ENCODE assay signal across 8 cellular contexts in genomic region chr9:72526901-72527800, GRCh38. TPM values are rescaled to one million over a fixed set of nuclear protein-coding genes. Genes with fewer than 3 reads are reported as not detected.
DNase-seq lines count a peak whose midpoint lies in the region; ATAC-seq and TF ChIP-seq lines count a peak whose summit lies in the region.

No MANE protein-coding gene starts in this region.

- H3K4me3 ChIP-seq in prostate gland, result peak overlapping the region in 1 of 2 donors; percentile 11
- H3K4me3 ChIP-seq in upper lobe of left lung, result peak overlapping the region in 2 of 4 donors; percentile 15 to 34

- intact Hi-C loops in left cardiac atrium (cut with DNase I) (no loop called here), prostate gland (cut with DNase I) (loop anchor here (10.0 kb wide), 2 partner anchors 52 to 58 kb away; no protein-coding TSS in a partner anchor)

- peaks cover 21% of the 10 kb centered on the region for H3K4me1 Mint-ChIP-seq in activated naive CD8-positive, alpha-beta T cell treated with anti-CD3 and anti-CD28 coated beads, Interleukin-2, amount 10 ng/mL, durations not matched to agents 7 days and 5 days

- H3K9me3 Mint-ChIP-seq in activated naive CD8-positive, alpha-beta T cell treated with anti-CD3 and anti-CD28 coated beads, Interleukin-2, amount 10 ng/mL, durations not matched to agents 7 days and 5 days, result no peaks in the 10 kb centered on the region

- H3K27ac ChIP-seq in prostate gland, result peak overlapping the region; percentile 71 to 76
- H3K27ac ChIP-seq in upper lobe of left lung, result peak overlapping the region; percentile 36 to 80 (median 58)

- H3K36me3 Mint-ChIP-seq in activated naive CD8-positive, alpha-beta T cell treated with anti-CD3 and anti-CD28 coated beads, Interleukin-2, amount 10 ng/mL, durations not matched to agents 7 days and 5 days, result no peaks in the 10 kb centered on the region

- peak overlapping the region; percentile 79 for H3K4me3 Mint-ChIP-seq in activated naive CD8-positive, alpha-beta T cell treated with anti-CD3 and anti-CD28 coated beads, Interleukin-2, amount 10 ng/mL, durations not matched to agents 7 days and 5 days

- peak in 2 of 4 donors; percentile 32 to 42 for TF ChIP-seq EP300 in upper lobe of left lung (IDR thresholded peaks at IDR 0.05)

- H3K27ac Mint-ChIP-seq in activated naive CD8-positive, alpha-beta T cell treated with anti-CD3 and anti-CD28 coated beads, Interleukin-2, amount 10 ng/mL, durations not matched to agents 7 days and 5 days, result peak overlapping the region; percentile 89

- DNase-seq in AG08396 (ENCODE audit: low spot score) (peak; percentile 84), RPMI7951 (ENCODE audit: low read depth) (peak; percentile 95), left cardiac atrium (peak; percentile 76), prostate gland (ENCODE audit: low spot score) (peak; percentile 79), upper lobe of left lung (peak in 1 of 2 donors; percentile 84)
- peak; percentile 68 for DNase-seq in activated naive CD8-positive, alpha-beta T cell treated with anti-CD3 and anti-CD28 coated beads, Interleukin-2, amount 10 ng/mL, durations not matched to agents 7 days and 5 days

- TF ChIP-seq POLR2A in prostate gland (IDR thresholded peaks at IDR 0.05), result peak; percentile 46
- TF ChIP-seq POLR2A in upper lobe of left lung (IDR thresholded peaks at IDR 0.05), result peak in 2 of 4 donors; percentile 48 to 72

- peak; percentile 81 for ATAC-seq in GM18868 (IDR thresholded peaks at IDR 0.05; ENCODE audit: unreplicated experiment)
- peak; percentile 66 for ATAC-seq in HG03066 (IDR thresholded peaks at IDR 0.05; ENCODE audit: low read depth, unreplicated experiment)
- ATAC-seq in activated naive CD8-positive, alpha-beta T cell treated with anti-CD3 and anti-CD28 coated beads, Interleukin-2, amount 10 ng/mL, durations not matched to agents 7 days and 5 days (ENCODE audit: low read depth), result peak; percentile 98
- peak; percentile 91 to 98 for ATAC-seq in left cardiac atrium
- ATAC-seq in upper lobe of left lung (ENCODE audit: low FRiP score in 2 of 2), result peak; percentile 93 to 94

- H3K27me3 Mint-ChIP-seq in activated naive CD8-positive, alpha-beta T cell treated with anti-CD3 and anti-CD28 coated beads, Interleukin-2, amount 10 ng/mL, durations not matched to agents 7 days and 5 days, result no peaks in the 10 kb centered on the region

- POLR2A ChIA-PET in activated naive CD8-positive, alpha-beta T cell treated with anti-CD3 and anti-CD28 coated beads, Interleukin-2, amount 10 ng/mL, durations not matched to agents 7 days and 5 days (lab: Charles Lee), result interaction anchor here (0.6 to 1.9 kb wide), 2 partner anchors 12 to 162 kb away, joined by 3 to 17 read pairs; partner anchors contain the start of gene ZFAND5

- H3K36me3 ChIP-seq in prostate gland, result no peaks in the 10 kb centered on the region
- no peaks in the 10 kb centered on the region for H3K36me3 ChIP-seq in upper lobe of left lung

- H3K4me1 ChIP-seq in prostate gland (replicated peaks) (peaks cover 5% of the 10 kb centered on the region), upper lobe of left lung (peaks cover 15 to 23% (median 18%) of the 10 kb centered on the region in 4 donors)

- no peaks in the 10 kb centered on the region for H3K27me3 ChIP-seq in prostate gland (replicated peaks; ENCODE audit: insufficient read depth)
- no peaks in the 10 kb centered on the region for H3K27me3 ChIP-seq in upper lobe of left lung

- WGBS in prostate gland, result 19% methylated on average over 19 of the region's 19 CpGs
- WGBS in upper lobe of left lung, 2 donors, result 26 to 27% methylated on average over 17 to 19 of the region's 19 CpGs

- H3K9me3 ChIP-seq in prostate gland, result no peaks in the 10 kb centered on the region
- H3K9me3 ChIP-seq in upper lobe of left lung, result no peaks in the 10 kb centered on the region

- TF ChIP-seq CTCF in prostate gland (IDR thresholded peaks at IDR 0.05) (no peak), upper lobe of left lung (IDR thresholded peaks at IDR 0.05) (peak in 1 of 6 experiments; percentile 11)

RNA-seq across cellular contexts. Expression of gene TMC1, which starts 5.7 kb away (rescaled TPM):
- total RNA-seq in RPMI7951 (2014; rRNA removed; shearing (Covaris generic)), result 0.29 TPM in 1 of 2 replicates, not detected in the other
- not detected for total RNA-seq in activated naive CD8-positive, alpha-beta T cell treated with anti-CD3 and anti-CD28 coated beads, Interleukin-2, amount 10 ng/mL, durations not matched to agents 7 days and 5 days
- under 1 TPM in 1 of 2 donors, not detected in 1; 0.27 TPM for total RNA-seq in left cardiac atrium
- total RNA-seq in prostate gland, result 1 to 10 TPM; 3.0 to 5.3 TPM
- under 1 TPM in 1 of 6 donors, not detected in 5; 0.67 TPM for total RNA-seq in upper lobe of left lung
